ENCODE assay signal across 10 cellular contexts in genomic region chr15:58330468-58330793, GRCh38.
DNase-seq lines count a peak whose midpoint lies in the region; FAIRE-seq and TF ChIP-seq lines count a peak whose summit lies in the region.
"Had no signal": no experiment of that assay in that cellular context is flagged by ENCODE, and none has a peak within 500 bp of the region (broad histone marks: within the 10 kb centered on the region; RNA-seq: fewer than 3 reads in every experiment).

No MANE protein-coding gene starts in this region.

- H3K4me3 Mint-ChIP-seq in endothelial cell (ENCODE audit: unreplicated experiment) (no peak overlapping the region), neural crest cell (no peak overlapping the region)
- H3K4me3 Mint-ChIP-seq: activated CD4-positive, alpha-beta T cell treated with anti-CD3 and anti-CD28 coated beads, Interleukin-2, amount 10 ng/mL, durations not matched to agents 7 days and 5 days had no signal

- H3K4me3 ChIP-seq in right atrium auricular region: no peak overlapping the region

- H3K36me3 Mint-ChIP-seq in endothelial cell (ENCODE audit: low read depth, unreplicated experiment) (peaks cover 12% of the 10 kb centered on the region), neural crest cell (ENCODE audit: low read depth) (peaks cover 2% of the 10 kb centered on the region)

- peak overlapping the region; percentile 85 to 95 for H3K27ac ChIP-seq in right atrium auricular region

- peaks cover 6% of the 10 kb centered on the region for H3K27me3 Mint-ChIP-seq in endothelial cell (ENCODE audit: unreplicated experiment)
- H3K27me3 Mint-ChIP-seq in neural crest cell (ENCODE audit: low read depth): no peaks in the 10 kb centered on the region

- TF ChIP-seq CTCF in right atrium auricular region (IDR thresholded peaks at IDR 0.05): no peak
- TF ChIP-seq CTCF in endothelial cell (IDR thresholded peaks at IDR 0.05; ENCODE audit: unreplicated experiment): no peak
- no peak for TF ChIP-seq CTCF in neural crest cell (conservative IDR thresholded peaks at IDR 0.05)

- H3K9me3 Mint-ChIP-seq in endothelial cell (ENCODE audit: unreplicated experiment): peaks cover 4% of the 10 kb centered on the region
- H3K9me3 Mint-ChIP-seq in neural crest cell: peaks cover 13% of the 10 kb centered on the region

- H3K4me1 Mint-ChIP-seq in endothelial cell (ENCODE audit: unreplicated experiment) (peaks cover 60% of the 10 kb centered on the region), neural crest cell (peaks cover 37% of the 10 kb centered on the region)

- peak overlapping the region; percentile 79 for H3K27ac Mint-ChIP-seq in endothelial cell (ENCODE audit: unreplicated experiment)
- H3K27ac Mint-ChIP-seq in neural crest cell (ENCODE audit: unreplicated experiment): peak overlapping the region; percentile 40
- H3K27ac Mint-ChIP-seq: activated CD4-positive, alpha-beta T cell treated with anti-CD3 and anti-CD28 coated beads, Interleukin-2, amount 10 ng/mL, durations not matched to agents 7 days and 5 days had no signal

- intact Hi-C loops in cardiac septum (cut with DNase I): loop anchor here (5.0 kb wide), 4 partner anchors 58 to 337 kb away; no protein-coding TSS in a partner anchor

- FAIRE-seq in urothelium cell line (lab: Jason Lieb, UNC): no peak

- H3K4me1 ChIP-seq in right atrium auricular region: peaks cover 0 to 38% of the 10 kb centered on the region in 2 donors

- H3K27me3 ChIP-seq in right atrium auricular region: no peaks in the 10 kb centered on the region

- no peaks in the 10 kb centered on the region for H3K36me3 ChIP-seq in right atrium auricular region

- H3K9me3 ChIP-seq in right atrium auricular region: peaks cover 0 to 5% of the 10 kb centered on the region in 2 donors

- DNase-seq in right atrium auricular region (ENCODE audit: low spot score) (no peak), cardiac septum (ENCODE audit: low spot score) (no peak), endothelial cell (ENCODE audit: low spot score) (no peak), neural crest cell (ENCODE audit: low read depth, low spot score) (no peak), urothelium cell line (ENCODE audit: low spot score) (no peak), NCI-H345 (lab: John Stamatoyannopoulos, UW) (no peak), NCI-H187 treated with DMSO at 0.1 percent for 48 hours (lab: John Stamatoyannopoulos, UW) (no peak), NCI-H187 (lab: John Stamatoyannopoulos, UW) (no peak)
- DNase-seq: activated CD4-positive, alpha-beta T cell treated with anti-CD3 and anti-CD28 coated beads, Interleukin-2, amount 10 ng/mL, durations not matched to agents 7 days and 5 days; amniotic stem cell had no signal
